12 cellular contexts compared by ENCODE assay signal in genomic region chr20:434661-435419, GRCh38. TPM values are rescaled to one million over a fixed set of nuclear protein-coding genes. Genes with fewer than 3 reads are reported as not detected.
DNase-seq lines count a peak whose midpoint lies in the region; ATAC-seq and TF ChIP-seq lines count a peak whose summit lies in the region.
"Had no signal": no experiment of that assay in that cellular context is flagged by ENCODE, and none has a peak within 500 bp of the region (broad histone marks: within the 10 kb centered on the region; RNA-seq: fewer than 3 reads in every experiment).

No MANE protein-coding gene starts in this region.

- H3K27ac Mint-ChIP-seq in activated naive CD8-positive, alpha-beta T cell = peak overlapping the region; percentile 92

- H4K20me1 ChIP-seq in BLaER1 = peaks cover 91% of the 10 kb centered on the region

- peaks cover 68% of the 10 kb centered on the region for H3K36me3 ChIP-seq in BLaER1
- H3K36me3 ChIP-seq in right lobe of liver = peaks cover 3 to 59% (median 12%) of the 10 kb centered on the region in 4 donors

- H3K27me3 ChIP-seq in BLaER1 (no peaks in the 10 kb centered on the region), right lobe of liver (no peaks in the 10 kb centered on the region)
- H3K27me3 ChIP-seq: SJSA1, transverse colon had no signal

- in situ Hi-C loops in G401 (cut with HindIII; ENCODE audit: low sequenced_read_pairs) = loop anchor here (5.0 kb wide), 1 partner anchor 73 kb away; no protein-coding TSS in a partner anchor

- H3K4me1 ChIP-seq in BLaER1 (peaks cover 69% of the 10 kb centered on the region), right lobe of liver (peaks cover 0 to 27% (median 12%) of the 10 kb centered on the region in 4 donors)
- H3K4me1 ChIP-seq: SJSA1 had no signal

- H3K27me3 Mint-ChIP-seq in activated naive CD8-positive, alpha-beta T cell = no peaks in the 10 kb centered on the region

- ATAC-seq in right lobe of liver (peak; percentile 59 to 84 (median 82)), HG03460 (IDR thresholded peaks at IDR 0.05; ENCODE audit: unreplicated experiment) (no peak)

- intact Hi-C loops in right lobe of liver (cut with DNase I) = no loop called here

- no peak for TF ChIP-seq POLR2A in right lobe of liver (IDR thresholded peaks at IDR 0.05)

- no peaks in the 10 kb centered on the region for H3K9me3 Mint-ChIP-seq in activated naive CD8-positive, alpha-beta T cell (ENCODE audit: low read depth)

- no peaks in the 10 kb centered on the region for H3K9me3 ChIP-seq in BLaER1
- no peaks in the 10 kb centered on the region for H3K9me3 ChIP-seq in right lobe of liver
- H3K9me3 ChIP-seq: SJSA1, transverse colon had no signal

- H3K36me3 Mint-ChIP-seq in activated naive CD8-positive, alpha-beta T cell = peaks cover 18% of the 10 kb centered on the region

- peak overlapping the region; percentile 79 for H3K4me2 ChIP-seq in BLaER1

- 23% methylated on average over 4 of the region's 16 CpGs for WGBS in right lobe of liver (ENCODE audit: insufficient coverage, low coverage, low lambda C conversion rate, missing lambda C conversion rate)

- H3K4me3 ChIP-seq in BLaER1 (no peak overlapping the region), right lobe of liver (no peak overlapping the region)
- H3K4me3 ChIP-seq: SJSA1, transverse colon had no signal

- H3K9ac ChIP-seq in BLaER1 = no peak overlapping the region

- peaks cover 70% of the 10 kb centered on the region for H3K4me1 Mint-ChIP-seq in activated naive CD8-positive, alpha-beta T cell (ENCODE audit: low read depth)

- peak; percentile 46 for DNase-seq in G401 (ENCODE audit: low spot score)
- peak; percentile 44 to 88 (median 84) for DNase-seq in right lobe of liver
- no peak for DNase-seq in NCI-H510A treated with DMSO at 0.1 percent for 48 hours (lab: John Stamatoyannopoulos, UW)
- DNase-seq in NCI-H2107 (lab: John Stamatoyannopoulos, UW) = no peak
- DNase-seq: IMR-90, NCI-H1092 treated with DMSO at 0.1 percent for 48 hours, NCI-H345, transverse colon had no signal

- H3K4me3 Mint-ChIP-seq in activated naive CD8-positive, alpha-beta T cell = peak overlapping the region; percentile 68

- no peak for TF ChIP-seq CTCF in right lobe of liver (IDR thresholded peaks at IDR 0.05)

- no peak overlapping the region for H3K27ac ChIP-seq in BLaER1
- peak overlapping the region in 2 of 3 donors; percentile 13 to 50 for H3K27ac ChIP-seq in right lobe of liver
- H3K27ac ChIP-seq: SJSA1, transverse colon had no signal

RNA-seq across cellular contexts. Expression of gene RBCK1, which starts 26.7 kb away (rescaled TPM):
- total RNA-seq in G401 (2014; rRNA removed; shearing (Covaris generic)) = 52.4 and 58.5 TPM in 2 replicates
- total RNA-seq in right lobe of liver = 100 to 1,000 TPM in 2 of 6 experiments, 10 to 100 TPM in 4; 63.1 to 113 (median 85.6) TPM

RNA-seq across cellular contexts. Expression of gene TBC1D20, which starts 27.5 kb away (rescaled TPM):
- total RNA-seq in G401 (2014; rRNA removed; shearing (Covaris generic)) = 13.5 and 17.4 TPM in 2 replicates
- total RNA-seq in right lobe of liver = 10 to 100 TPM; 10.8 to 21.4 (median 13.9) TPM

RNA-seq across cellular contexts. Expression of gene TRIB3, which starts 54.3 kb away (rescaled TPM):
- total RNA-seq in G401 (2014; rRNA removed; shearing (Covaris generic)) = 12.9 and 15.6 TPM in 2 replicates
- total RNA-seq in right lobe of liver = 100 to 1,000 TPM in 2 of 6 experiments, 10 to 100 TPM in 4; 15.1 to 139 (median 34.1) TPM

Comparison
In these comparisons a context has a peak if more than half of its experiments do, and no peak if none do; other contexts are left out.
1. DNase-seq: peak in G401 (single experiment) and right lobe of liver (3 of 3); none in NCI-H510A treated with DMSO at 0.1 percent for 48 hours (single experiment) and NCI-H2107 (single experiment).